In the genomic region with DNA sequence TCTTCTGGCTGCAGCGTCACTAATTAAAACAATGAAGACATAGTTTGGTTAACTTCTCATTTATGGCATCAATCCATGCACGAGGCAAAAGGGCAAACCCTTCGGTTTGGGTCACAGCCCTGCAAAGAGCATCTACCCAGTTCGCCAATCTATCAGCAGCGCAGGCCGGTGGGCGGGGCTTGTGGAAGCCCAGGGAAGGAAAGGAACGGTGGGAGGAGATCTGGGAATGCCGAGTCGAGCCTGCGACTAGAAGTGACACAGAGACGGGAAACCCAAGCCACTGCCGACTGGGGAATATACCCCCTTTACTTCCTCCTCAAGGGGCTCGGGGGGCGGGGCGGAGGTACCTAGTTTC, we compare ENCODE assay signal across 8 cellular contexts. TPM values are rescaled to one million over a fixed set of nuclear protein-coding genes. Genes with fewer than 3 reads are reported as not detected.
DNase-seq lines count a peak whose midpoint lies in the region; ATAC-seq, FAIRE-seq and TF ChIP-seq lines count a peak whose summit lies in the region.

No MANE protein-coding gene starts in this region.

- peak; percentile 95 for ATAC-seq in SK-N-SH treated with all-trans-retinoic acid at 6 μM for 48 hours
- peak; percentile 74 for ATAC-seq in K562

- intact Hi-C loops in K562 (cut with micrococcal nuclease) (no loop called here), sigmoid colon (cut with DNase I) (loop anchor here (1.0 to 10.0 kb wide), 3 partner anchors 124 to 543 kb away; a partner anchor contains a TSS)

- H3K9me3 ChIP-seq in K562 (replicated peaks; ENCODE audit: control insufficient read depth, insufficient read depth, low read depth, low read length) (no peaks in the 10 kb centered on the region), sigmoid colon (no peaks in the 10 kb centered on the region)

- TSS peak; percentile 81 for BruUV-seq in K562 (replicated peaks; lab: Mats Ljungman, UMichigan)

- DNase-seq in GM10266 (ENCODE audit: extremely low spot score): peak; percentile 12
- peak; percentile 66 for DNase-seq in HFFc6
- peak; percentile 48 for DNase-seq in MV-4-11 (lab: John Stamatoyannopoulos, UW)
- DNase-seq in K562 (ENCODE audit: extremely low read depth in 1 of 4, low spot score in 3 of 4): peak; percentile 59 to 85 (median 72)
- peak; percentile 91 for DNase-seq in sigmoid colon
- DNase-seq in cortex of kidney (lab: John Stamatoyannopoulos, UW): no peak

- H4K20me1 ChIP-seq in K562 (replicated peaks; ENCODE audit: control insufficient read depth, insufficient read depth, low read length): no peaks in the 10 kb centered on the region

- no peak for TF ChIP-seq CTCF in GM10266 (IDR thresholded peaks at IDR 0.05; ENCODE audit: control insufficient read depth, insufficient read depth, low read depth, missing control alignments)
- TF ChIP-seq CTCF in HFFc6 (IDR thresholded peaks at IDR 0.05): no peak
- no peak for TF ChIP-seq CTCF in K562 (IDR thresholded peaks at IDR 0.05 in 2 of 3, conservative IDR thresholded peaks at IDR 0.05 in 1 of 3; ENCODE audit: insufficient read depth in 2 of 3, low read depth in 1 of 3, low read length in 3 of 3)
- TF ChIP-seq CTCF in sigmoid colon (IDR thresholded peaks at IDR 0.05): no peak

- peak overlapping the region; percentile 90 for H3K4me3 Mint-ChIP-seq in HFFc6

- no peaks in the 10 kb centered on the region for H3K36me3 Mint-ChIP-seq in HFFc6 (ENCODE audit: low read depth)

- peaks cover 26% of the 10 kb centered on the region for H3K79me2 ChIP-seq in K562 (ENCODE audit: control insufficient read depth, insufficient read depth, low read length)

- TF ChIP-seq RAD21 in K562 (CRISPR knock-in tag; conservative IDR thresholded peaks at IDR 0.05 in 1 of 2, IDR thresholded peaks at IDR 0.05 in 1 of 2): no peak

- peaks cover 4% of the 10 kb centered on the region for H3K27me3 Mint-ChIP-seq in HFFc6 (ENCODE audit: insufficient read depth)

- no peaks in the 10 kb centered on the region for H3K9me1 ChIP-seq in K562 (ENCODE audit: control insufficient read depth, insufficient read depth, low read length)

- POLR2A ChIA-PET in K562 (lab: Yijun Ruan, JAX): interaction anchor here (0.9 to 1.2 kb wide), 2 partner anchors 23 to 183 kb away, joined by 3 to 4 read pairs; a partner anchor contains a TSS

- H3K9me3 Mint-ChIP-seq in HFFc6: no peaks in the 10 kb centered on the region

- peak overlapping the region; percentile 86 for H3K27ac Mint-ChIP-seq in HFFc6

- H2AFZ ChIP-seq in K562 (ENCODE audit: low read depth, low read length): peak overlapping the region; percentile 100

- in situ Hi-C loops in K562 (cut with MboI): no loop called here

- H3K27me3 ChIP-seq in K562 (ENCODE audit: control insufficient read depth in 2 of 2, insufficient read depth in 2 of 2, low read length in 2 of 2) (peaks cover 0 to 2% of the 10 kb centered on the region in 2 experiments; a peak in 1 of 5 replicates), sigmoid colon (no peaks in the 10 kb centered on the region)

- peak overlapping the region; percentile 77 to 96 for H3K9ac ChIP-seq in K562 (ENCODE audit: insufficient read depth in 1 of 2, low read depth in 2 of 2, low read length in 2 of 2)

- TF ChIP-seq POLR2A in K562 (conservative IDR thresholded peaks at IDR 0.05): no peak
- no peak for TF ChIP-seq POLR2A in sigmoid colon (IDR thresholded peaks at IDR 0.05)

- CTCF ChIA-PET in K562 (lab: Yijun Ruan, JAX; ENCODE audit: low intra/inter-chr PET ratio): no interaction called here

- H3K4me3 ChIP-seq in K562 (peak overlapping the region; percentile 59), iPS-11a (ENCODE audit: low read depth, low read length) (peak overlapping the region; percentile 53), sigmoid colon (peak overlapping the region; percentile 71 to 92 (median 80))

- peak; percentile 60 for FAIRE-seq in K562 (lab: Jason Lieb, UNC)

- peak overlapping the region; percentile 80 for H3K4me2 ChIP-seq in K562 (ENCODE audit: insufficient read depth, low read length)

- peak overlapping the region; percentile 77 for H3K27ac ChIP-seq in K562 (ENCODE audit: extremely low read depth, low read depth, low read length)
- peak overlapping the region; percentile 90 to 93 (median 91) for H3K27ac ChIP-seq in sigmoid colon

- H3K36me3 ChIP-seq in K562 (ENCODE audit: control insufficient read depth, insufficient read depth, low read length) (no peaks in the 10 kb centered on the region), sigmoid colon (no peaks in the 10 kb centered on the region)

- H3K4me1 ChIP-seq in K562 (replicated peaks in 1 of 2; ENCODE audit: control insufficient read depth in 2 of 2, insufficient read depth in 2 of 2, low read length in 2 of 2) (peaks cover 8 to 11% of the 10 kb centered on the region in 2 experiments; a peak in 3 of 5 replicates), sigmoid colon (peaks cover 0 to 10% (median 4%) of the 10 kb centered on the region in 4 donors)

- under 1% methylated on average over 16 of the region's 16 CpGs for WGBS in K562 (ENCODE audit: insufficient coverage, low coverage, missing lambda C conversion rate)
- 0 to 1% methylated on average over 16 of the region's 16 CpGs for WGBS in sigmoid colon, 2 donors

- peaks cover 29% of the 10 kb centered on the region for H3K4me1 Mint-ChIP-seq in HFFc6 (ENCODE audit: low read depth)

- TF ChIP-seq EP300 in K562 (IDR thresholded peaks at IDR 0.05; ENCODE audit: low read length): no peak
- no peak for TF ChIP-seq EP300 in sigmoid colon (IDR thresholded peaks at IDR 0.05)

TF ChIP-seq in SK-N-SH treated with all-trans-retinoic acid at 6 μM for 48 hours, 23 proteins besides CTCF, POLR2A, EP300 and RAD21 (continues in another document):
- TF ChIP-seq ZFP3 (CRISPR knock-in tag; IDR thresholded peaks at IDR 0.05) (no peak), ZFP30 (CRISPR knock-in tag; IDR thresholded peaks at IDR 0.05) (no peak), TCF4 (CRISPR knock-in tag; IDR thresholded peaks at IDR 0.05; ENCODE audit: borderline replicate concordance) (no peak), ESRRG (CRISPR knock-in tag; IDR thresholded peaks at IDR 0.05) (no peak), CSDC2 (CRISPR knock-in tag; IDR thresholded peaks at IDR 0.05) (no peak)

TF ChIP-seq in K562, 482 proteins besides CTCF, POLR2A, EP300 and RAD21 (continues in another document):
- TF ChIP-seq, protein P1, sequence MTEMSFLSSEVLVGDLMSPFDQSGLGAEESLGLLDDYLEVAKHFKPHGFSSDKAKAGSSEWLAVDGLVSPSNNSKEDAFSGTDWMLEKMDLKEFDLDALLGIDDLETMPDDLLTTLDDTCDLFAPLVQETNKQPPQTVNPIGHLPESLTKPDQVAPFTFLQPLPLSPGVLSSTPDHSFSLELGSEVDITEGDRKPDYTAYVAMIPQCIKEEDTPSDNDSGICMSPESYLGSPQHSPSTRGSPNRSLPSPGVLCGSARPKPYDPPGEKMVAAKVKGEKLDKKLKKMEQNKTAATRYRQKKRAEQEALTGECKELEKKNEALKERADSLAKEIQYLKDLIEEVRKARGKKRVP (CRISPR knock-in tag; IDR thresholded peaks at IDR 0.05): no peak
- TF ChIP-seq, protein P2, sequence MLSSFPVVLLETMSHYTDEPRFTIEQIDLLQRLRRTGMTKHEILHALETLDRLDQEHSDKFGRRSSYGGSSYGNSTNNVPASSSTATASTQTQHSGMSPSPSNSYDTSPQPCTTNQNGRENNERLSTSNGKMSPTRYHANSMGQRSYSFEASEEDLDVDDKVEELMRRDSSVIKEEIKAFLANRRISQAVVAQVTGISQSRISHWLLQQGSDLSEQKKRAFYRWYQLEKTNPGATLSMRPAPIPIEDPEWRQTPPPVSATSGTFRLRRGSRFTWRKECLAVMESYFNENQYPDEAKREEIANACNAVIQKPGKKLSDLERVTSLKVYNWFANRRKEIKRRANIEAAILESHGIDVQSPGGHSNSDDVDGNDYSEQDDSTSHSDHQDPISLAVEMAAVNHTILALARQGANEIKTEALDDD (IDR thresholded peaks at IDR 0.05): peak; percentile 28; the same call in 1 of the 2 replicates
- TF ChIP-seq TGIF2 (CRISPR knock-in tag; IDR thresholded peaks at IDR 0.05): 0 out of 2 replicates have a peak, but pooled peaks have one; percentile 18
- TF ChIP-seq SAFB2 (IDR thresholded peaks at IDR 0.05; ENCODE audit: borderline replicate concordance, low read depth, low read length, severe bottlenecking): no peak
- TF ChIP-seq TBP (optimal IDR thresholded peaks at IDR 0.05; ENCODE audit: low read depth, low read length): peak; percentile 1
- no peak for TF ChIP-seq PHF20 (IDR thresholded peaks at IDR 0.05; ENCODE audit: partially characterized antibody)
- 0 out of 2 replicates have a peak, but pooled peaks have one; percentile 2 for TF ChIP-seq ZNF175 (CRISPR knock-in tag; IDR thresholded peaks at IDR 0.05; ENCODE audit: low read depth)
- TF ChIP-seq MEIS2 (IDR thresholded peaks at IDR 0.05; ENCODE audit: partially characterized antibody): peak; percentile 63

RNA-seq across cellular contexts. Expression of a gene that starts 0.5 kb away (rescaled TPM):
- total RNA-seq in HFFc6 (2021; fragmentation: NEBNext Ultra II Directional; extraction: Animal tissue kit (Norgen Biotek cat#: 25700)): 1 to 10 TPM; 3.7 to 5.8 (median 5.0) TPM
- total RNA-seq in K562 (2011; cell fraction: chromatin; rRNA removed; ENCODE audit: low replicate concordance): 11.2 and 14.4 TPM in 2 replicates
- 14.0 and 18.4 TPM in 2 replicates for total RNA-seq in K562 (2011; cell fraction: nucleolus; rRNA removed)
- total RNA-seq in K562 (2011; cell fraction: nucleoplasm; rRNA removed): 17.7 and 19.8 TPM in 2 replicates
- total RNA-seq in K562 (2014; rRNA removed): 5.6 and 7.1 TPM in 2 replicates
- total RNA-seq in K562 (2014; rRNA removed; fragmentation: Illumina TruSeq; extraction: Trizol): 4.7 and 5.5 TPM in 2 replicates
- 4.7 and 5.4 TPM in 2 replicates for total RNA-seq in K562 (2015; rRNA removed; fragmentation: Illumina TruSeq; extraction: Trizol)
- 5.8 and 6.7 TPM in 2 replicates for total RNA-seq in K562 (2021)
- polyA plus RNA-seq in K562 (2011; rRNA removed): 6.4 and 7.2 TPM in 2 replicates
- 5.5 and 5.7 TPM in 2 replicates for polyA plus RNA-seq in K562 (2011; cell fraction: cytosol; rRNA removed)
- polyA plus RNA-seq in K562 (2011; cell fraction: nucleus; rRNA removed): 8.9 and 9.1 TPM in 2 replicates
- 2.7 and 4.1 TPM in 2 replicates for polyA plus RNA-seq in K562 (2012)
- polyA plus RNA-seq in K562 (2014; fragmentation: Illumina TruSeq; extraction: Trizol): 6.1 and 6.4 TPM in 2 replicates
- 1 to 10 TPM; 2.3 to 3.0 TPM for polyA plus RNA-seq in K562 (2014; fragmentation: Nextera tagmentation; extraction: Ambion mirVana)
- 4.9 and 11.4 TPM in 2 replicates for polyA plus RNA-seq in K562 (2014; rRNA removed)
- 8.9 and 11.0 TPM in 2 replicates for polyA minus RNA-seq in K562 (2011; rRNA and poly(A)+ RNA removed)
- polyA minus RNA-seq in K562 (2011; cell fraction: cytosol; rRNA and poly(A)+ RNA removed): 3.4 and 6.1 TPM in 2 replicates
- 18.2 and 21.1 TPM in 2 replicates for polyA minus RNA-seq in K562 (2011; cell fraction: nucleus; rRNA and poly(A)+ RNA removed)
- total RNA-seq in sigmoid colon: 10 to 100 TPM in 1 of 4 donors, 1 to 10 TPM in 3; 3.6 to 10.7 (median 7.7) TPM
- 1 to 10 TPM; 1.8 to 4.8 (median 4.4) TPM for polyA plus RNA-seq in sigmoid colon
